Comparison of ENCODE assay signal across 1 cellular context in genomic region chr17:59387351-59388069, GRCh38.
TF ChIP-seq lines count a peak whose summit lies in the region.

No MANE protein-coding gene starts in this region.

TF ChIP-seq in H1, 55 proteins besides CTCF, POLR2A, EP300 and RAD21 (continued from another document):
- TF ChIP-seq SUZ12 (IDR thresholded peaks at IDR 0.05; ENCODE audit: low read length) = no peak
- TF ChIP-seq BCL11A (IDR thresholded peaks at IDR 0.05; ENCODE audit: low read depth in 2 of 2, low read length in 2 of 2) = no peak
- TF ChIP-seq TEAD4 (IDR thresholded peaks at IDR 0.05; ENCODE audit: low read depth, low read length) = no peak
- no peak for TF ChIP-seq TBP (IDR thresholded peaks at IDR 0.05; ENCODE audit: low read depth, low read length)
- TF ChIP-seq NANOG (IDR thresholded peaks at IDR 0.05; ENCODE audit: insufficient read depth, low read depth, low read length, poor library complexity, severe bottlenecking) = no peak
- no peak for TF ChIP-seq MAFK (IDR thresholded peaks at IDR 0.05; ENCODE audit: low read depth, low read length)
- no peak for TF ChIP-seq KDM4A (IDR thresholded peaks at IDR 0.05; ENCODE audit: low read depth, low read length, severe bottlenecking)
- TF ChIP-seq NRF1 (IDR thresholded peaks at IDR 0.05; ENCODE audit: low read depth, low read length) = no peak
- no peak for TF ChIP-seq ATF2 (IDR thresholded peaks at IDR 0.05; ENCODE audit: low read length)
- no peak for TF ChIP-seq HDAC2 (IDR thresholded peaks at IDR 0.05; ENCODE audit: borderline replicate concordance in 1 of 2, low read depth in 2 of 2, low read length in 2 of 2)
- TF ChIP-seq PHF8 (conservative IDR thresholded peaks at IDR 0.05; ENCODE audit: low read depth, low read length) = no peak
- no peak for TF ChIP-seq SIRT6 (IDR thresholded peaks at IDR 0.05; ENCODE audit: low read length)
- no peak for TF ChIP-seq SRF (IDR thresholded peaks at IDR 0.05; ENCODE audit: low read depth, low read length)
- TF ChIP-seq SIN3A (conservative IDR thresholded peaks at IDR 0.05 in 1 of 2, IDR thresholded peaks at IDR 0.05 in 1 of 2; ENCODE audit: low read depth in 1 of 2, low read length in 2 of 2) = no peak
- no peak for TF ChIP-seq EZH2 (IDR thresholded peaks at IDR 0.05; ENCODE audit: low read depth, low read length, severe bottlenecking)
- no peak for TF ChIP-seq SP4 (IDR thresholded peaks at IDR 0.05; ENCODE audit: low read length)
- TF ChIP-seq RFX5 (IDR thresholded peaks at IDR 0.05; ENCODE audit: borderline replicate concordance, low read depth, low read length) = no peak
- no peak for TF ChIP-seq SP1 (IDR thresholded peaks at IDR 0.05; ENCODE audit: low read depth, low read length)
